In genomic region chrX:103215768-103216085, GRCh38 we compare ENCODE assay signal across 8 cellular contexts. TPM values are rescaled to one million over a fixed set of nuclear protein-coding genes. Genes with fewer than 3 reads are reported as not detected.
A peak's percentile ranks its signal among the peaks of the same experiment; 100 is the strongest.
DNase-seq lines count a peak whose midpoint lies in the region; ATAC-seq and TF ChIP-seq lines count a peak whose summit lies in the region.

No MANE protein-coding gene starts in this region.

- TF ChIP-seq EP300 in Ishikawa (IDR thresholded peaks at IDR 0.05; ENCODE audit: borderline replicate concordance), result no peak

- H3K4me1 ChIP-seq in lower lobe of right lung, result no peaks in the 10 kb centered on the region
- no peaks in the 10 kb centered on the region for H3K4me1 ChIP-seq in thyroid gland

- H3K27ac ChIP-seq in brain microvascular endothelial cell (no peak overlapping the region), lower lobe of right lung (peak overlapping the region; percentile 86), thyroid gland (peak overlapping the region; percentile 84 to 94 (median 93))

- in situ Hi-C loops in brain microvascular endothelial cell (cut with HindIII; ENCODE audit: low pct_ligation_motif_present, low sequenced_read_pairs), result no loop called here

- ATAC-seq in lower lobe of right lung, result peak; percentile 45 to 62

- H3K4me1 Mint-ChIP-seq in Calu3 (ENCODE audit: low read depth, unreplicated experiment), result no peaks in the 10 kb centered on the region

- H3K27ac Mint-ChIP-seq in Calu3 (ENCODE audit: unreplicated experiment), result no peak overlapping the region

- no peak overlapping the region for H3K4me3 Mint-ChIP-seq in Calu3 (ENCODE audit: low read depth, unreplicated experiment)

- no peaks in the 10 kb centered on the region for H3K36me3 Mint-ChIP-seq in Calu3 (ENCODE audit: insufficient read depth, unreplicated experiment)

- H3K36me3 ChIP-seq in brain microvascular endothelial cell (replicated peaks) (no peaks in the 10 kb centered on the region), lower lobe of right lung (no peaks in the 10 kb centered on the region), thyroid gland (no peaks in the 10 kb centered on the region)

- H3K4me3 ChIP-seq in brain microvascular endothelial cell (ENCODE audit: low read depth, low read length), result peak overlapping the region; percentile 68
- peak overlapping the region; percentile 70 for H3K4me3 ChIP-seq in lower lobe of right lung
- peak overlapping the region; percentile 60 to 66 (median 65) for H3K4me3 ChIP-seq in thyroid gland (replicated peaks in 1 of 3)

- intact Hi-C loops in lower lobe of right lung (cut with DNase I), result loop anchor here (10.0 kb wide), 1 partner anchor 249 kb away; no protein-coding TSS in a partner anchor
- intact Hi-C loops in thyroid gland (cut with DNase I), result no loop called here
- intact Hi-C loops in Calu3 (cut with micrococcal nuclease; ENCODE audit: unreplicated experiment), result no loop called here

- WGBS in thyroid gland, 2 donors, result 3 to 25% methylated on average over 4 of the region's 11 CpGs

- DNase-seq in EH (ENCODE audit: low read depth) (peak; percentile 4), brain microvascular endothelial cell (no peak), lower lobe of right lung (no peak), thyroid gland (peak in 1 of 2 donors; percentile 47), mesenteric fat pad (ENCODE audit: low spot score) (no peak), Calu3 (no peak)
- DNase-seq in activated CD4-positive, alpha-beta T cell treated with anti-CD3 and anti-CD28 coated beads for 48 hours, result no peak

- H3K9me3 Mint-ChIP-seq in Calu3 (ENCODE audit: low read depth, unreplicated experiment), result no peaks in the 10 kb centered on the region

- H3K9me3 ChIP-seq in lower lobe of right lung (no peaks in the 10 kb centered on the region), thyroid gland (no peaks in the 10 kb centered on the region)

- no peak for TF ChIP-seq POLR2A in thyroid gland (IDR thresholded peaks at IDR 0.05)

- TF ChIP-seq CTCF in brain microvascular endothelial cell (IDR thresholded peaks at IDR 0.05; ENCODE audit: low read depth, low read length, missing control alignments) (no peak), lower lobe of right lung (IDR thresholded peaks at IDR 0.05) (no peak), thyroid gland (IDR thresholded peaks at IDR 0.05) (no peak), Calu3 (IDR thresholded peaks at IDR 0.05; ENCODE audit: unreplicated experiment) (no peak)

- no peaks in the 10 kb centered on the region for H3K27me3 ChIP-seq in brain microvascular endothelial cell (replicated peaks)
- no peaks in the 10 kb centered on the region for H3K27me3 ChIP-seq in lower lobe of right lung (ENCODE audit: low read depth)
- no peaks in the 10 kb centered on the region for H3K27me3 ChIP-seq in thyroid gland

- BruUV-seq in Calu3 (replicated peaks; lab: Mats Ljungman, UMichigan), result no TSS peak

- H3K27me3 Mint-ChIP-seq in Calu3 (ENCODE audit: unreplicated experiment), result peaks cover 15% of the 10 kb centered on the region

- no peak for TF ChIP-seq RAD21 in Ishikawa (IDR thresholded peaks at IDR 0.05; ENCODE audit: low read depth)

- CTCF ChIA-PET in Calu3 (lab: Charles Lee), result no interaction called here

TF ChIP-seq in Ishikawa, 13 proteins besides CTCF, POLR2A, EP300 and RAD21:
- TF ChIP-seq YY1 (IDR thresholded peaks at IDR 0.05; ENCODE audit: low read depth), result peak; percentile 66
- TF ChIP-seq NFIC (IDR thresholded peaks at IDR 0.05), result no peak

RNA-seq across cellular contexts. Expression of gene BEX4, which starts 0.8 kb away (rescaled TPM):
- 37.3 TPM for total RNA-seq in lower lobe of right lung
- 100 to 1,000 TPM in 2 of 4 donors, 10 to 100 TPM in 2; 72.2 to 123 (median 103) TPM for total RNA-seq in thyroid gland
- total RNA-seq in mesenteric fat pad, result 17.0 TPM
- total RNA-seq in Calu3 (2022), result not detected in 2 replicates

RNA-seq across cellular contexts. Expression of gene TCEAL8, which starts 39.2 kb away (rescaled TPM):
- 41.5 TPM for total RNA-seq in lower lobe of right lung
- total RNA-seq in thyroid gland, result 100 to 1,000 TPM in 1 of 4 donors, 10 to 100 TPM in 3; 74.5 to 106 (median 83.8) TPM
- total RNA-seq in mesenteric fat pad, result 33.3 TPM
- not detected in 2 replicates for total RNA-seq in Calu3 (2022)

Comparison
In these comparisons a context has a peak if more than half of its experiments do, and no peak if none do; other contexts are left out.
1. RNA of gene BEX4, which starts 0.8 kb away (total RNA-seq): 72.2 to 123 TPM in thyroid gland, 37.3 TPM in lower lobe of right lung (single experiment) and 17.0 TPM in mesenteric fat pad (single experiment); not detected in Calu3; every median in the first group is over 10 times any median in the second.
2. RNA of gene TCEAL8, which starts 39.2 kb away (total RNA-seq): 74.5 to 106 TPM in thyroid gland, 41.5 TPM in lower lobe of right lung (single experiment) and 33.3 TPM in mesenteric fat pad (single experiment); not detected in Calu3; every median in the first group is over 10 times any median in the second.
3. Peak in every context shown above with its lines, with median percentiles within 50 percentile points of each other: H3K4me3 ChIP-seq.